Comparison of ENCODE assay signal across 18 cellular contexts in genomic region chr7:38753347-38753746, GRCh38.
"Had no signal": no experiment of that assay in that cellular context is flagged by ENCODE, and none has a peak within 500 bp of the region (broad histone marks: within the 10 kb centered on the region; RNA-seq: fewer than 3 reads in every experiment).

No MANE protein-coding gene starts in this region.

- H2AFZ ChIP-seq: neural progenitor cell had no signal

- H3K36me3 ChIP-seq: neural progenitor cell had no signal

- H3K9me3 ChIP-seq: body of pancreas, lower lobe of right lung, upper lobe of left lung had no signal

- H3K27me3 Mint-ChIP-seq: activated naive CD4-positive, alpha-beta T cell treated with anti-CD3 and anti-CD28 coated beads, Interleukin-2, amount 50 U/mL, for 24 hours; naive thymus-derived CD4-positive, alpha-beta T cell had no signal

- H3K9ac ChIP-seq: neural progenitor cell had no signal

- H3K4me1 Mint-ChIP-seq: activated naive CD4-positive, alpha-beta T cell treated with anti-CD3 and anti-CD28 coated beads, Interleukin-2, amount 50 U/mL, for 24 hours; naive thymus-derived CD4-positive, alpha-beta T cell had no signal

- ATAC-seq: body of pancreas; left colon; lower lobe of right lung; naive thymus-derived CD4-positive, alpha-beta T cell; SK-N-SH treated with all-trans-retinoic acid at 6 μM for 48 hours had no signal

- H3K4me1 ChIP-seq: body of pancreas, lower lobe of right lung, neural progenitor cell, upper lobe of left lung had no signal

- H3K27ac ChIP-seq: body of pancreas, cardiac muscle cell, lower lobe of right lung, neural progenitor cell, upper lobe of left lung, VCaP had no signal

- DNase-seq: activated CD4-positive, alpha-beta T cell treated with anti-CD3 and anti-CD28 coated beads for 1 hour; activated gamma-delta T cell treated with Interleukin-2 at 50 U/mL for 16 hours; activated T-cell treated with anti-CD3 and anti-CD28 coated beads, Interleukin-2, amount 50 U/mL, for 1 hour; body of pancreas; dermis blood vessel endothelial cell; effector CD8-positive, alpha-beta T cell; foreskin melanocyte; left colon; lower lobe of right lung; naive thymus-derived CD4-positive, alpha-beta T cell; stimulated activated CD4-positive, alpha-beta T cell treated with anti-CD3 and anti-CD28 coated beads, Interleukin-4, amount 100 ng/mL, for 1 hour; stimulated activated naive CD4-positive, alpha-beta T cell treated with Interleukin-2 at 50 U/mL for 16 hours; upper lobe of left lung had no signal

- H3K4me2 ChIP-seq: neural progenitor cell had no signal

- H3K9me3 Mint-ChIP-seq: activated naive CD4-positive, alpha-beta T cell treated with anti-CD3 and anti-CD28 coated beads, Interleukin-2, amount 50 U/mL, for 24 hours; naive thymus-derived CD4-positive, alpha-beta T cell; neural progenitor cell had no signal

- H3K4me3 Mint-ChIP-seq: activated naive CD4-positive, alpha-beta T cell treated with anti-CD3 and anti-CD28 coated beads, Interleukin-2, amount 50 U/mL, for 24 hours; naive thymus-derived CD4-positive, alpha-beta T cell; neural progenitor cell had no signal

- H3K27ac Mint-ChIP-seq: activated naive CD4-positive, alpha-beta T cell treated with anti-CD3 and anti-CD28 coated beads, Interleukin-2, amount 50 U/mL, for 24 hours; naive thymus-derived CD4-positive, alpha-beta T cell; neural progenitor cell had no signal

- H3K27me3 ChIP-seq: body of pancreas, cardiac muscle cell, neural progenitor cell, upper lobe of left lung had no signal

- H3K4me3 ChIP-seq: body of pancreas, cardiac muscle cell, lower lobe of right lung, neural progenitor cell, upper lobe of left lung had no signal
